In genomic region chr17:7673239-7673638, GRCh38 we compare ENCODE assay signal across 9 cellular contexts.
DNase-seq lines count a peak whose midpoint lies in the region; ATAC-seq and TF ChIP-seq lines count a peak whose summit lies in the region.
"Had no signal": no experiment of that assay in that cellular context is flagged by ENCODE, and none has a peak within 500 bp of the region (broad histone marks: within the 10 kb centered on the region; RNA-seq: fewer than 3 reads in every experiment).

No MANE protein-coding gene starts in this region.

- no peak overlapping the region for H3K27ac Mint-ChIP-seq in T-helper 2 cell treated with Interferon-gamma antibody and Interleukin-4, amounts not matched to agents 5 μg/mL and 100 μg/mL, for 36 hours
- H3K27ac Mint-ChIP-seq: activated naive CD8-positive, alpha-beta T cell treated with anti-CD3 and anti-CD28 coated beads, Interleukin-2, amount 10 ng/mL, durations not matched to agents 7 days and 5 days had no signal

- H3K27ac ChIP-seq in RWPE2 (ENCODE audit: poor library complexity, severe bottlenecking): no peak overlapping the region

- H3K36me3 Mint-ChIP-seq in T-helper 2 cell treated with Interferon-gamma antibody and Interleukin-4, amounts not matched to agents 5 μg/mL and 100 μg/mL, for 36 hours (ENCODE audit: low read depth): peaks cover 65% of the 10 kb centered on the region

- H3K4me1 ChIP-seq in RWPE2 (ENCODE audit: insufficient read depth, poor library complexity, severe bottlenecking): no peaks in the 10 kb centered on the region

- ATAC-seq in RWPE2 (ENCODE audit: low read depth) (no peak), GM19452 (IDR thresholded peaks at IDR 0.05; ENCODE audit: unreplicated experiment) (no peak), HG02588 (IDR thresholded peaks at IDR 0.05; ENCODE audit: unreplicated experiment) (no peak)

- no peaks in the 10 kb centered on the region for H3K27me3 ChIP-seq in RWPE2 (ENCODE audit: insufficient read depth, poor library complexity, severe bottlenecking)

- H3K27me3 Mint-ChIP-seq in T-helper 2 cell treated with Interferon-gamma antibody and Interleukin-4, amounts not matched to agents 5 μg/mL and 100 μg/mL, for 36 hours (ENCODE audit: low read depth): no peaks in the 10 kb centered on the region
- H3K27me3 Mint-ChIP-seq: activated naive CD8-positive, alpha-beta T cell treated with anti-CD3 and anti-CD28 coated beads, Interleukin-2, amount 10 ng/mL, durations not matched to agents 7 days and 5 days had no signal

- peak; percentile 30 for TF ChIP-seq CTCF in RWPE2 (IDR thresholded peaks at IDR 0.05; ENCODE audit: poor library complexity, severe bottlenecking)
- peak; percentile 40 for TF ChIP-seq CTCF in epithelial cell of esophagus (IDR thresholded peaks at IDR 0.05; ENCODE audit: insufficient read depth, low read depth, low read length, missing control alignments)

- H3K9me3 ChIP-seq in RWPE2 (ENCODE audit: severe bottlenecking): no peaks in the 10 kb centered on the region

- no peak overlapping the region for H3K4me3 Mint-ChIP-seq in T-helper 2 cell treated with Interferon-gamma antibody and Interleukin-4, amounts not matched to agents 5 μg/mL and 100 μg/mL, for 36 hours
- H3K4me3 Mint-ChIP-seq: activated naive CD8-positive, alpha-beta T cell treated with anti-CD3 and anti-CD28 coated beads, Interleukin-2, amount 10 ng/mL, durations not matched to agents 7 days and 5 days had no signal

- DNase-seq in activated T-cell treated with anti-CD3 and anti-CD28 coated beads for 24 hours (ENCODE audit: low read depth): peak; percentile 27
- DNase-seq in activated T-cell treated with anti-CD3 and anti-CD28 coated beads for 4 hours: no peak
- DNase-seq in RWPE2 (ENCODE audit: low spot score): no peak
- no peak for DNase-seq in epithelial cell of esophagus (ENCODE audit: low read depth)
- peak; percentile 26 for DNase-seq in stimulated activated naive CD4-positive, alpha-beta T cell treated with Interleukin-2 at 50 U/mL for 16 hours (lab: John Stamatoyannopoulos, UW)
- no peak for DNase-seq in T-helper 2 cell treated with Interferon-gamma antibody and Interleukin-4, amounts not matched to agents 5 μg/mL and 100 μg/mL, for 36 hours (ENCODE audit: low spot score)
- DNase-seq: activated naive CD8-positive, alpha-beta T cell treated with anti-CD3 and anti-CD28 coated beads, Interleukin-2, amount 10 ng/mL, durations not matched to agents 7 days and 5 days had no signal

- H3K36me3 ChIP-seq in RWPE2 (ENCODE audit: low read depth): peaks cover 72% of the 10 kb centered on the region

- H3K9me3 Mint-ChIP-seq in T-helper 2 cell treated with Interferon-gamma antibody and Interleukin-4, amounts not matched to agents 5 μg/mL and 100 μg/mL, for 36 hours: peaks cover 12% of the 10 kb centered on the region

- H3K4me3 ChIP-seq in RWPE2 (ENCODE audit: severe bottlenecking) (no peak overlapping the region), epithelial cell of esophagus (ENCODE audit: low read length) (no peak overlapping the region)

- no peaks in the 10 kb centered on the region for H3K4me1 Mint-ChIP-seq in T-helper 2 cell treated with Interferon-gamma antibody and Interleukin-4, amounts not matched to agents 5 μg/mL and 100 μg/mL, for 36 hours (ENCODE audit: low read depth)

Comparison
In these comparisons a context has a peak if more than half of its experiments do, and no peak if none do; other contexts are left out.
1. DNase-seq: peak in activated T-cell treated with anti-CD3 and anti-CD28 coated beads for 24 hours (single experiment) and stimulated activated naive CD4-positive, alpha-beta T cell treated with Interleukin-2 at 50 U/mL for 16 hours (single experiment); none in activated T-cell treated with anti-CD3 and anti-CD28 coated beads for 4 hours (single experiment), RWPE2 (single experiment), epithelial cell of esophagus (single experiment) and T-helper 2 cell treated with Interferon-gamma antibody and Interleukin-4, amounts not matched to agents 5 μg/mL and 100 μg/mL, for 36 hours (single experiment).